In the genomic region with DNA sequence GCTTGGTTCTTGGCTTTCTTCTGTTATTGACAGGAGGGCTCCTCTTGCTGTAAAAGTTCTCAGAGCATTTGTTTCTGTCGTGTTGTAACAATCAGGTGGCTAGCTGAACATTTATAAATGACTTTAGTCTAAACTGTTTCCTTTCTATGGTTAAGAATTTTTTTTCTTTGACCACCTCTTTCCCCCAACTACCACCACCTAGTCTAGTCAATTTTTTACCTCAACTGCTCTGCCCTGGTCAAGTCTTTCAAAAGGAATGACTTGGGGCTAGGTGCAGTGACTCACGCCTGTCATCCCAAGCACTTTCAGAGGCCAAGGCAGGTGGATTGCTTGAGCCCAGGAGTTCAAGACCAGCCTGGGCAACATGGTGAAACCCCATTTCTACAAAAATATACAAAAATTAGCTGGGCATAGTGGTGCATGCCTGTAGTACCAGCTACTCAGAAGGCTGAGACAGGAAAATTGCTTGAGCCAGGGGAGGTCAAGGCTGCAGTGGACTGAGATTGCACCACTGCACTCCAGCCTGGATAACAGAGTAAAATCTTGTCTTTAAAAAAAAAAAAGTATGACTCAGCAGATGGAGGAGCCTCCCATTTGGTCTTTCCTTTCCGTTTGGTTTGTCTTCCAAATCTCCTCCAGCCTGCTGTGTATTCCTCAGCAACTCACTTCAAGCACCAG, we compare ENCODE assay signal across 15 cellular contexts. TPM values are rescaled to one million over a fixed set of nuclear protein-coding genes. Genes with fewer than 3 reads are reported as not detected.
A peak's percentile ranks its signal among the peaks of the same experiment; 100 is the strongest.
DNase-seq lines count a peak whose midpoint lies in the region; ATAC-seq, FAIRE-seq and TF ChIP-seq lines count a peak whose summit lies in the region.
"Had no signal": no experiment of that assay in that cellular context is flagged by ENCODE, and none has a peak within 500 bp of the region (broad histone marks: within the 10 kb centered on the region; RNA-seq: fewer than 3 reads in every experiment).

No MANE protein-coding gene starts in this region.

- TF ChIP-seq POLR2A in spleen (IDR thresholded peaks at IDR 0.05) (no peak), HepG2 (IDR thresholded peaks at IDR 0.05; ENCODE audit: insufficient read depth in 1 of 2, low read depth in 2 of 2, low read length in 2 of 2) (no peak), gastrocnemius medialis (IDR thresholded peaks at IDR 0.05) (no peak)

- intact Hi-C loops in PC-9 (cut with micrococcal nuclease; ENCODE audit: unreplicated experiment): loop anchor here (5.0 to 10.0 kb wide), 2 partner anchors 66 to 537 kb away; a partner anchor contains a TSS
- intact Hi-C loops in spleen (cut with DNase I; ENCODE audit: low total_unique reads): no loop called here
- intact Hi-C loops in HepG2 (cut with micrococcal nuclease; ENCODE audit: unreplicated experiment): no loop called here
- intact Hi-C loops in gastrocnemius medialis (cut with DNase I; ENCODE audit: low total_unique reads): no loop called here

- H3K27me3 ChIP-seq in PC-9 (ENCODE audit: insufficient read depth, low read depth): no peaks in the 10 kb centered on the region
- no peaks in the 10 kb centered on the region for H3K27me3 ChIP-seq in spleen (replicated peaks in 1 of 7)
- H3K27me3 ChIP-seq in HepG2 (ENCODE audit: control insufficient read depth in 1 of 2, insufficient read depth in 2 of 2, low read length in 2 of 2): no peaks in the 10 kb centered on the region; a peak in 1 of 5 replicates
- H3K27me3 ChIP-seq in gastrocnemius medialis: peaks cover 0 to 2% (median 0%) of the 10 kb centered on the region in 3 donors
- H3K27me3 ChIP-seq: esophagus squamous epithelium had no signal

- H3K4me2 ChIP-seq in PC-9 (peak overlapping the region; percentile 17), HepG2 (ENCODE audit: low read depth, low read length) (no peak overlapping the region)

- DNase-seq in EL: peak; percentile 7
- DNase-seq in PC-9: no peak
- DNase-seq in fibroblast of the conjunctiva (ENCODE audit: low read depth): peak; percentile 2
- DNase-seq in stromal cell of bone marrow (ENCODE audit: low read depth): peak; percentile 23
- no peak for DNase-seq in spleen
- DNase-seq in HepG2 (ENCODE audit: low spot score): no peak
- DNase-seq in gastrocnemius medialis: no peak
- DNase-seq: activated CD4-positive, CD25-positive, alpha-beta regulatory T cell; activated naive CD8-positive, alpha-beta T cell treated with anti-CD3 and anti-CD28 coated beads, Interleukin-2, amount 50 U/mL, for 24 hours; CD8-positive, alpha-beta memory T cell; cortex of kidney; esophagus squamous epithelium; stimulated activated naive CD4-positive, alpha-beta T cell had no signal

- H2AFZ ChIP-seq in PC-9 (no peak overlapping the region), HepG2 (ENCODE audit: low read length) (no peak overlapping the region)

- H3K27ac ChIP-seq in PC-9 (peak overlapping the region; percentile 42), spleen (no peak overlapping the region), HepG2 (ENCODE audit: extremely low read length, insufficient read depth, low read length) (no peak overlapping the region), gastrocnemius medialis (no peak overlapping the region)
- H3K27ac ChIP-seq: esophagus squamous epithelium, HL-60 had no signal

- H3K4me1 ChIP-seq in PC-9 (replicated peaks; ENCODE audit: insufficient read depth): peaks cover 26% of the 10 kb centered on the region
- no peaks in the 10 kb centered on the region for H3K4me1 ChIP-seq in spleen
- H3K4me1 ChIP-seq in HepG2 (ENCODE audit: insufficient read depth, low read length): no peaks in the 10 kb centered on the region
- H3K4me1 ChIP-seq in gastrocnemius medialis: no peaks in the 10 kb centered on the region
- H3K4me1 ChIP-seq: esophagus squamous epithelium had no signal

- TF ChIP-seq CTCF in PC-9 (conservative IDR thresholded peaks at IDR 0.05) (no peak), spleen (IDR thresholded peaks at IDR 0.05 in 8 of 11, conservative IDR thresholded peaks at IDR 0.05 in 3 of 11) (no peak), HepG2 (CRISPR knock-in tag; IDR thresholded peaks at IDR 0.05) (no peak), gastrocnemius medialis (IDR thresholded peaks at IDR 0.05 in 4 of 5, conservative IDR thresholded peaks at IDR 0.05 in 1 of 5) (no peak)

- no peak overlapping the region for H3K4me3 ChIP-seq in PC-9
- no peak overlapping the region for H3K4me3 ChIP-seq in spleen
- no peak overlapping the region for H3K4me3 ChIP-seq in HepG2 (replicated peaks in 1 of 3; ENCODE audit: insufficient read depth in 1 of 3, low read depth in 2 of 3, low read length in 3 of 3)
- H3K4me3 ChIP-seq in gastrocnemius medialis: no peak overlapping the region
- H3K4me3 ChIP-seq: esophagus squamous epithelium had no signal

- POLR2A ChIA-PET in PC-9 (lab: Charles Lee; ENCODE audit: unreplicated experiment): no interaction called here
- POLR2A ChIA-PET in HepG2 (lab: Yijun Ruan, JAX): no interaction called here

- CTCF ChIA-PET in PC-9 (lab: Charles Lee) (interaction anchor here (0.6 kb wide), 1 partner anchor 61 kb away, joined by 4 read pairs; no protein-coding TSS in a partner anchor), HepG2 (lab: Yijun Ruan, JAX; ENCODE audit: low intra/inter-chr PET ratio, low total read pairs) (no interaction called here)

- TF ChIP-seq RAD21 in HepG2 (CRISPR knock-in tag; IDR thresholded peaks at IDR 0.05): no peak

- H4K20me1 ChIP-seq in PC-9 (ENCODE audit: insufficient read depth) (no peaks in the 10 kb centered on the region), HepG2 (ENCODE audit: insufficient read depth, low read length) (no peaks in the 10 kb centered on the region)

- BruUV-seq in PC-9 (replicated peaks; lab: Mats Ljungman, UMichigan) (no TSS peak), HepG2 (replicated peaks; lab: Mats Ljungman, UMichigan) (no TSS peak)

- TF ChIP-seq EP300 in HepG2 (IDR thresholded peaks at IDR 0.05; ENCODE audit: low read depth in 2 of 2, low read length in 2 of 2): no peak
- no peak for TF ChIP-seq EP300 in HepG2 (CRISPR knock-in tag; IDR thresholded peaks at IDR 0.05; ENCODE audit: borderline replicate concordance)

- no peaks in the 10 kb centered on the region for H3K36me3 ChIP-seq in PC-9 (ENCODE audit: low read depth)
- H3K36me3 ChIP-seq in spleen: no peaks in the 10 kb centered on the region
- H3K36me3 ChIP-seq in HepG2 (replicated peaks in 1 of 2; ENCODE audit: control insufficient read depth in 1 of 2, insufficient read depth in 2 of 2, low read length in 2 of 2): no peaks in the 10 kb centered on the region
- H3K36me3 ChIP-seq in gastrocnemius medialis: no peaks in the 10 kb centered on the region
- H3K36me3 ChIP-seq: esophagus squamous epithelium had no signal

- in situ Hi-C loops in HepG2 (cut with HindIII; ENCODE audit: extremely low pct_ligation_motif_present, low pct_unique_long_range_greater_than_20kb): no loop called here
- in situ Hi-C loops in gastrocnemius medialis (cut with MboI; ENCODE audit: low sequenced_read_pairs in 4 of 4): no loop called here

- 59 to 80% (median 68%) methylated on average over 3 of the region's 3 CpGs for WGBS in spleen, 5 donors
- WGBS in HepG2 (ENCODE audit: low lambda C conversion rate): 25% methylated on average over 3 of the region's 3 CpGs

- no peaks in the 10 kb centered on the region for H3K9me2 ChIP-seq in PC-9 (ENCODE audit: insufficient read depth)

- FAIRE-seq in HepG2 (lab: Jason Lieb, UNC): no peak

- no peak for ATAC-seq in GM18861 (IDR thresholded peaks at IDR 0.05; ENCODE audit: unreplicated experiment)
- ATAC-seq in HepG2: no peak
- no peak for ATAC-seq in gastrocnemius medialis
- ATAC-seq: activated naive CD8-positive, alpha-beta T cell treated with anti-CD3 and anti-CD28 coated beads, Interleukin-2, amount 50 U/mL, for 24 hours had no signal

- peaks cover 24% of the 10 kb centered on the region for H3F3A ChIP-seq in PC-9 (ENCODE audit: insufficient read depth, low read depth)

- H3K9me3 ChIP-seq in PC-9 (ENCODE audit: insufficient read depth, low read depth) (no peaks in the 10 kb centered on the region), spleen (no peaks in the 10 kb centered on the region), HepG2 (ENCODE audit: low read length) (no peaks in the 10 kb centered on the region), gastrocnemius medialis (no peaks in the 10 kb centered on the region)
- H3K9me3 ChIP-seq: esophagus squamous epithelium had no signal

- H3K79me2 ChIP-seq in PC-9 (ENCODE audit: low read depth) (peaks cover 15% of the 10 kb centered on the region; the same call in 1 of the 2 replicates), HepG2 (ENCODE audit: insufficient read depth, low read length) (no peaks in the 10 kb centered on the region)

- H3K9ac ChIP-seq in HepG2 (ENCODE audit: insufficient read depth, low read depth, low read length): no peak overlapping the region

RNA-seq across cellular contexts. Expression of a gene that starts 40.7 kb away (rescaled TPM):
- 18.2 and 18.3 TPM in 2 replicates for total RNA-seq in PC-9 (2021)
- 1 to 10 TPM in 5 of 7 donors, under 1 TPM in 2; 0.85 to 4.6 (median 1.5) TPM for total RNA-seq in spleen
- polyA plus RNA-seq in spleen: under 1 TPM; 0.38 to 0.67 (median 0.39) TPM
- not detected in 2 replicates for total RNA-seq in HepG2 (2016; rRNA removed; fragmentation: Illumina TruSeq; extraction: Trizol)
- not detected in 2 replicates for total RNA-seq in HepG2 (2016; cell fraction: cytosol; rRNA removed; fragmentation: Illumina TruSeq; extraction: Trizol; ENCODE audit: low read depth)
- not detected in 2 replicates for total RNA-seq in HepG2 (2016; cell fraction: insoluble cytoplasmic fraction; rRNA removed; fragmentation: Illumina TruSeq; extraction: Trizol)
- total RNA-seq in HepG2 (2016; cell fraction: membrane; rRNA removed; fragmentation: Illumina TruSeq; extraction: Trizol): not detected in 2 replicates
- total RNA-seq in HepG2 (2016; cell fraction: nucleus; rRNA removed; fragmentation: Illumina TruSeq; extraction: Trizol): not detected in 2 replicates
- polyA plus RNA-seq in HepG2 (2011; rRNA removed): not detected in 2 replicates
- polyA plus RNA-seq in HepG2 (2011; cell fraction: cytosol; rRNA removed): not detected in 2 replicates
- not detected in 2 replicates for polyA plus RNA-seq in HepG2 (2011; cell fraction: nucleus; rRNA removed)
- polyA plus RNA-seq in HepG2 (2012): not detected in 2 replicates
- polyA plus RNA-seq in HepG2 (2016; cell fraction: cytosol; fragmentation: Illumina TruSeq; extraction: Trizol; ENCODE audit: low read depth): not detected in 2 replicates
- polyA plus RNA-seq in HepG2 (2016; cell fraction: insoluble cytoplasmic fraction; fragmentation: Illumina TruSeq; extraction: Trizol; ENCODE audit: low read depth): not detected in 2 replicates
- polyA plus RNA-seq in HepG2 (2016; cell fraction: membrane; fragmentation: Illumina TruSeq; extraction: Trizol; ENCODE audit: low read depth): not detected in 2 replicates
- not detected in 2 replicates for polyA plus RNA-seq in HepG2 (2016; cell fraction: nucleus; fragmentation: Illumina TruSeq; extraction: Trizol; ENCODE audit: insufficient read depth, low read depth)
- polyA minus RNA-seq in HepG2 (2011; rRNA and poly(A)+ RNA removed; ENCODE audit: low replicate concordance): 44.2 TPM in 1 of 2 replicates, not detected in the other
- 0.18 and 0.20 TPM in 2 replicates for polyA minus RNA-seq in HepG2 (2011; cell fraction: cytosol; rRNA and poly(A)+ RNA removed)
- polyA minus RNA-seq in HepG2 (2011; cell fraction: nucleus; rRNA and poly(A)+ RNA removed): 0.13 and 0.25 TPM in 2 replicates
- total RNA-seq in gastrocnemius medialis: under 1 TPM in 2 of 4 donors, not detected in 2; 0.07 to 0.31 TPM

Comparison
In these comparisons a context has a peak if more than half of its experiments do, and no peak if none do; other contexts are left out.
1. DNase-seq: peak in EL (single experiment), fibroblast of the conjunctiva (single experiment) and stromal cell of bone marrow (single experiment); none in PC-9 (0 of 2), spleen (single experiment), HepG2 (single experiment) and gastrocnemius medialis (0 of 2).